In genomic region chr12:13784504-13784903, GRCh38 we compare ENCODE assay signal across 17 cellular contexts.
DNase-seq lines count a peak whose midpoint lies in the region; ATAC-seq, FAIRE-seq and TF ChIP-seq lines count a peak whose summit lies in the region.
"Had no signal": no experiment of that assay in that cellular context is flagged by ENCODE, and none has a peak within 500 bp of the region (broad histone marks: within the 10 kb centered on the region; RNA-seq: fewer than 3 reads in every experiment).

No MANE protein-coding gene starts in this region.

- no peaks in the 10 kb centered on the region for H3K4me1 ChIP-seq in naive thymus-derived CD4-positive, alpha-beta T cell (ENCODE audit: control insufficient read depth in 2 of 2, insufficient read depth in 2 of 2, low read length in 2 of 2)
- H3K4me1 ChIP-seq: HAP-1 had no signal

- no peak overlapping the region for H3K4me3 ChIP-seq in NB4 (ENCODE audit: low read depth, low read length)
- no peak overlapping the region for H3K4me3 ChIP-seq in naive thymus-derived CD4-positive, alpha-beta T cell (ENCODE audit: low read length)
- H3K4me3 ChIP-seq: HAP-1 had no signal

- no peak overlapping the region for H3K4me3 Mint-ChIP-seq in naive thymus-derived CD4-positive, alpha-beta T cell
- H3K4me3 Mint-ChIP-seq: B cell; CD4-positive, alpha-beta memory T cell had no signal

- intact Hi-C loops in naive thymus-derived CD4-positive, alpha-beta T cell (cut with micrococcal nuclease): no loop called here

- H3K27me3 Mint-ChIP-seq in naive thymus-derived CD4-positive, alpha-beta T cell: peaks cover 0 to 27% (median 16%) of the 10 kb centered on the region in 5 donors

- H3K36me3 ChIP-seq in naive thymus-derived CD4-positive, alpha-beta T cell (ENCODE audit: control insufficient read depth in 2 of 3, insufficient read depth in 3 of 3, low read length in 3 of 3): no peaks in the 10 kb centered on the region
- H3K36me3 ChIP-seq: HAP-1 had no signal

- H3K27ac ChIP-seq in naive thymus-derived CD4-positive, alpha-beta T cell (ENCODE audit: low read depth, low read length): no peak overlapping the region

- in situ Hi-C loops in G401 (cut with HindIII; ENCODE audit: low sequenced_read_pairs): no loop called here

- H3K27me3 ChIP-seq in naive thymus-derived CD4-positive, alpha-beta T cell (ENCODE audit: control insufficient read depth in 2 of 2, insufficient read depth in 2 of 2, low read length in 2 of 2): no peaks in the 10 kb centered on the region

- no peak for FAIRE-seq in H54 (lab: Jason Lieb, UNC)

- no peak for TF ChIP-seq POLR2A in NB4 (IDR thresholded peaks at IDR 0.05; ENCODE audit: extremely low read depth, insufficient read length)
- TF ChIP-seq POLR2A in H54 (IDR thresholded peaks at IDR 0.05; ENCODE audit: low read depth, low read length): no peak

- no peak overlapping the region for H3K27ac Mint-ChIP-seq in naive thymus-derived CD4-positive, alpha-beta T cell
- H3K27ac Mint-ChIP-seq: B cell; CD4-positive, alpha-beta memory T cell had no signal

- CTCF ChIA-PET in naive thymus-derived CD4-positive, alpha-beta T cell (lab: Charles Lee): no interaction called here

- no peaks in the 10 kb centered on the region for H3K4me1 Mint-ChIP-seq in naive thymus-derived CD4-positive, alpha-beta T cell
- H3K4me1 Mint-ChIP-seq: CD4-positive, alpha-beta memory T cell had no signal

- H3K36me3 Mint-ChIP-seq in naive thymus-derived CD4-positive, alpha-beta T cell: peaks cover 0 to 5% (median 0%) of the 10 kb centered on the region in 5 donors
- H3K36me3 Mint-ChIP-seq: CD4-positive, alpha-beta memory T cell had no signal

- H3K9me3 Mint-ChIP-seq in naive thymus-derived CD4-positive, alpha-beta T cell: peaks cover 0 to 10% (median 0%) of the 10 kb centered on the region in 11 donors

- ATAC-seq in naive thymus-derived CD4-positive, alpha-beta T cell: no peak
- ATAC-seq: PC-3 had no signal

- H3K9me3 ChIP-seq in naive thymus-derived CD4-positive, alpha-beta T cell (ENCODE audit: control insufficient read depth in 2 of 3, low read length in 3 of 3): no peaks in the 10 kb centered on the region
- H3K9me3 ChIP-seq: HAP-1 had no signal

- POLR2A ChIA-PET in naive thymus-derived CD4-positive, alpha-beta T cell (lab: Charles Lee): no interaction called here

- DNase-seq in G401 (ENCODE audit: low spot score) (peak; percentile 18), NB4 (ENCODE audit: low read depth) (peak; percentile 3), cerebellar cortex (ENCODE audit: low spot score) (peak; percentile 10), myocyte (ENCODE audit: low read depth) (peak; percentile 5), H54 (ENCODE audit: insufficient read length, low spot score) (no peak)
- no peak for DNase-seq in effector CD8-positive, alpha-beta T cell (lab: John Stamatoyannopoulos, UW)
- DNase-seq in naive thymus-derived CD4-positive, alpha-beta T cell: no peak
- no peak for DNase-seq in activated CD4-positive, alpha-beta T cell treated with anti-CD3 and anti-CD28 coated beads for 48 hours
- DNase-seq: ACHN; CD4-positive, alpha-beta memory T cell; NCI-H1092 treated with DMSO at 0.1 percent for 48 hours; NCI-H1694; NCI-H2107; NCI-H345; PC-3 had no signal

- no peak for TF ChIP-seq CTCF in NB4 (IDR thresholded peaks at IDR 0.05; ENCODE audit: low read depth, low read length)

Comparison
In these comparisons a context has a peak if more than half of its experiments do, and no peak if none do; other contexts are left out.
1. DNase-seq: peak in G401 (single experiment), NB4 (single experiment), cerebellar cortex (single experiment) and myocyte (single experiment); none in H54 (single experiment), effector CD8-positive, alpha-beta T cell (single experiment), naive thymus-derived CD4-positive, alpha-beta T cell (0 of 9) and activated CD4-positive, alpha-beta T cell treated with anti-CD3 and anti-CD28 coated beads for 48 hours (single experiment).